Comparison of ENCODE assay signal across 8 cellular contexts in the genomic region with DNA sequence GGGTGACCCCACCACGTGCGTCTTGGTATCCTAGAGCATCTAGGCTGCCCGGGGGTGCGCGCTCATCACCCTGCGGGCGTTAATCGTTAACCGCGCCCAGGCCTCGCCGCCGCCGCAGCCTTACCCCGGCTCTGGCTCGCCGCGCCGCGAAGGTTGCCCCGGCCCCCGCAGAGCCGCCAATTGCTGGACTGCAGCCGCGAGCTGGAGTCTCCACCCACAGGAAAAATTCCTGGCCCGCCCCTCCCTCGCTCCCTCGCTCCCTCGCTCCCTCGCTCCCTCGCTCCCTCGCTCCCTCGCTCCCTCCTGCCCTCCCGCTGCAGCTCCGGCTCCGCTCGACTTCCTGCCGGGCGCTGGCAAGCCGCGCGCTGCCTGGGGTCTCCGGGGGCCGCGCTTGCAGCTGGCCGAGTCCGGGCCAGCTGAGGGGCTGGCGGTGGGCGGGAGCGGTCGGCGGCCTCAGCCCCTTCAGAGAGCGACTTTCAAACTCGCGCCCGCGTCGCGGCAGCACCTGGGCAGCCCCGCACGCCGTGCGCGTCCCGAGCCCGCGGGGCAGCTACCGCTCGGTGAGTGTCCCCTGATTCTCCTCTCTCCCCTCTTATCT. TPM values are rescaled to one million over a fixed set of nuclear protein-coding genes. Genes with fewer than 3 reads are reported as not detected.
DNase-seq lines count a peak whose midpoint lies in the region; ATAC-seq, FAIRE-seq and TF ChIP-seq lines count a peak whose summit lies in the region.

A gene (plus strand): TSS at position 280 of the 598 bp plus-strand sequence. CDS start 23,208 bp downstream, outside the sequence.

- intact Hi-C loops in lower leg skin (cut with DNase I; ENCODE audit: low total_unique reads): no loop called here

- H3K18ac ChIP-seq in H1 (ENCODE audit: extremely low read depth, low read length): peak within 1 kb of the TSS; percentile 95

- 0 out of 3 replicates have a peak, but pooled peaks of 1 of the 2 experiments have one; percentile 12 for TF ChIP-seq EP300 in H1 (IDR thresholded peaks at IDR 0.05; ENCODE audit: borderline replicate concordance in 1 of 2, low read depth in 2 of 2, low read length in 2 of 2)

- H4K8ac ChIP-seq in H1 (ENCODE audit: extremely low read depth, insufficient read depth, low read length): peak within 1 kb of the TSS; percentile 88

- peak within 1 kb of the TSS; percentile 50 for H3K56ac ChIP-seq in H1 (replicated peaks; ENCODE audit: insufficient read length, low read depth, low read length)

- peak within 1 kb of the TSS; percentile 46 to 64 (median 58) for H3K9ac ChIP-seq in H1 (replicated peaks in 1 of 4; ENCODE audit: extremely low read depth in 1 of 4, low read depth in 3 of 4, low read length in 3 of 4)

- no peak within 1 kb of the TSS for H3K27ac Mint-ChIP-seq in stimulated activated memory B cell treated with anti-CD40 and anti-IgM and Interleukin-4, amounts not matched to agents 10 μg/mL and 1 μg/mL and 100 μg/mL, for 72 hours

- H2BK120ac ChIP-seq in H1 (replicated peaks; ENCODE audit: low read depth, low read length): peak within 1 kb of the TSS; percentile 14

- no peak within 1 kb of the TSS for H2AFZ ChIP-seq in H1 (ENCODE audit: low read length)

- H3K14ac ChIP-seq in H1 (ENCODE audit: insufficient read length): no peak within 1 kb of the TSS

- no peaks in the 10 kb centered on the region for H3K36me3 ChIP-seq in H1 (ENCODE audit: control insufficient read depth in 2 of 4, insufficient read depth in 4 of 4, low read length in 3 of 4)

- peaks cover 30 to 56% (median 39%) of the 10 kb centered on the region in 4 experiments for H3K4me1 ChIP-seq in H1 (replicated peaks in 1 of 4; ENCODE audit: control insufficient read depth in 3 of 4, insufficient read depth in 4 of 4, low read length in 3 of 4)

- peak within 1 kb of the TSS; percentile 90 for H2BK5ac ChIP-seq in H1 (ENCODE audit: low read depth, low read length)

- peak within 1 kb of the TSS; percentile 69 for H3K4me3 Mint-ChIP-seq in stimulated activated memory B cell treated with anti-CD40 and anti-IgM and Interleukin-4, amounts not matched to agents 10 μg/mL and 1 μg/mL and 100 μg/mL, for 72 hours

- H3K4me3 ChIP-seq in WI38 (ENCODE audit: low read depth, low read length) (peak within 1 kb of the TSS; percentile 77), H1 (ENCODE audit: extremely low read depth in 1 of 4, insufficient read depth in 2 of 4, low read depth in 3 of 4, low read length in 4 of 4) (peak within 1 kb of the TSS; percentile 66 to 89 (median 79)), lower leg skin (ENCODE audit: low read depth, poor library complexity, severe bottlenecking) (peak within 1 kb of the TSS; percentile 73)

- peak within 1 kb of the TSS; percentile 94 to 96 for H3K4me2 ChIP-seq in H1 (ENCODE audit: insufficient read depth in 1 of 2, low read depth in 2 of 2, low read length in 2 of 2)

- H3K36me3 Mint-ChIP-seq in stimulated activated memory B cell treated with anti-CD40 and anti-IgM and Interleukin-4, amounts not matched to agents 10 μg/mL and 1 μg/mL and 100 μg/mL, for 72 hours: no peaks in the 10 kb centered on the region

- H3K4me1 Mint-ChIP-seq in stimulated activated memory B cell treated with anti-CD40 and anti-IgM and Interleukin-4, amounts not matched to agents 10 μg/mL and 1 μg/mL and 100 μg/mL, for 72 hours: peaks cover 37% of the 10 kb centered on the region

- POLR2A ChIA-PET in H1 (lab: Charles Lee; ENCODE audit: partially characterized antibody): interaction anchor here (0.6 to 7.8 kb wide), 9 partner anchors 12 to 458 kb away, joined by 3 to 102 read pairs (median 3); a partner anchor contains a TSS

- peak within 1 kb of the TSS; percentile 84; the same call in 1 of the 2 replicates for H2BK15ac ChIP-seq in H1 (ENCODE audit: low read length)

- peak within 1 kb of the TSS; percentile 48; the same call in 1 of the 2 replicates for H3K27ac ChIP-seq in H1 (ENCODE audit: low read depth, low read length)

- peaks cover 8% of the 10 kb centered on the region in 2 experiments for H4K20me1 ChIP-seq in H1 (replicated peaks in 1 of 2; ENCODE audit: control insufficient read depth in 1 of 2, insufficient read depth in 2 of 2, low read length in 2 of 2)

- TF ChIP-seq POLR2A in H1 (IDR thresholded peaks at IDR 0.05; ENCODE audit: control extremely low read depth in 1 of 2, low read depth in 2 of 2, low read length in 2 of 2) (no peak), lower leg skin (IDR thresholded peaks at IDR 0.05) (no peak)

- TF ChIP-seq CTCF in WI38 (IDR thresholded peaks at IDR 0.05; ENCODE audit: low read depth, low read length): no peak
- no peak for TF ChIP-seq CTCF in H1 (IDR thresholded peaks at IDR 0.05; ENCODE audit: control extremely low read depth in 1 of 3, insufficient read depth in 1 of 3, low read depth in 1 of 3, low read length in 3 of 3)
- TF ChIP-seq CTCF in lower leg skin (IDR thresholded peaks at IDR 0.05): no peak

- H3K23me2 ChIP-seq in H1 (ENCODE audit: low read depth, low read length): peaks cover 21% of the 10 kb centered on the region

- H3K9me3 Mint-ChIP-seq in stimulated activated memory B cell treated with anti-CD40 and anti-IgM and Interleukin-4, amounts not matched to agents 10 μg/mL and 1 μg/mL and 100 μg/mL, for 72 hours: no peaks in the 10 kb centered on the region

- H3K23ac ChIP-seq in H1 (ENCODE audit: insufficient read length): no peak within 1 kb of the TSS

- no peaks in the 10 kb centered on the region for H3K9me3 ChIP-seq in H1 (ENCODE audit: insufficient read depth in 2 of 2, low read depth in 1 of 2, low read length in 1 of 2)

- H4K91ac ChIP-seq in H1 (replicated peaks; ENCODE audit: insufficient read length, low read length): peak within 1 kb of the TSS; percentile 83

- 2% methylated on average over 56 of the region's 69 CpGs; no CpG with 5 or more reads in 1 of the 2 experiments for WGBS in H1 (ENCODE audit: extremely low coverage in 1 of 2, insufficient coverage in 1 of 2, insufficient read length in 1 of 2, insufficient replicate concordance in 2 of 2, low coverage in 1 of 2, low lambda C conversion rate in 2 of 2, missing lambda C conversion rate in 1 of 2), 2 experiments
- 0 to 3% methylated on average over 8 to 25 of the region's 69 CpGs for WGBS in lower leg skin, 2 donors

- CTCF ChIA-PET in H1 (lab: Charles Lee; ENCODE audit: partially characterized antibody): interaction anchor here (1.1 to 9.3 kb wide), 6 partner anchors 7 to 97 kb away, joined by 3 to 74 read pairs (median 6); no protein-coding TSS in a partner anchor

- no peak for FAIRE-seq in H1 (lab: Jason Lieb, UNC)
- no peak for FAIRE-seq in GM19239 (lab: Jason Lieb, UNC)

- peak within 1 kb of the TSS; percentile 79 for H4K5ac ChIP-seq in H1 (ENCODE audit: insufficient read length, low read depth, low read length)

- peak; percentile 51 for DNase-seq in DMS79 (lab: John Stamatoyannopoulos, UW)
- DNase-seq in NCI-H1092 treated with DMSO at 0.1 percent for 48 hours (lab: John Stamatoyannopoulos, UW): peak; percentile 85
- DNase-seq in H1 (ENCODE audit: low read depth in 1 of 2, low spot score in 2 of 2): peak in 1 of 2 experiments; percentile 88
- peak in 1 of 2 donors; percentile 94 for DNase-seq in lower leg skin (ENCODE audit: low spot score in 2 of 2)
- no peak for DNase-seq in GM19239 (ENCODE audit: insufficient read length, low spot score)

- peak within 1 kb of the TSS; percentile 98 for H2BK12ac ChIP-seq in H1 (ENCODE audit: low read depth, low read length)

- H2AK5ac ChIP-seq in H1 (ENCODE audit: low read depth, low read length): peak within 1 kb of the TSS; percentile 11

- H3K27me3 ChIP-seq in H1 (replicated peaks in 1 of 4; ENCODE audit: control insufficient read depth in 3 of 4, extremely low read depth in 1 of 4, insufficient read depth in 3 of 4, low read length in 3 of 4): no peaks in the 10 kb centered on the region

- peaks cover 66% of the 10 kb centered on the region for H3K27me3 Mint-ChIP-seq in stimulated activated memory B cell treated with anti-CD40 and anti-IgM and Interleukin-4, amounts not matched to agents 10 μg/mL and 1 μg/mL and 100 μg/mL, for 72 hours

- H3K79me1 ChIP-seq in H1 (ENCODE audit: low read depth, low read length): peaks cover 10% of the 10 kb centered on the region; the same call in 1 of the 2 replicates

- no peak for ATAC-seq in stimulated activated memory B cell treated with anti-CD40 and anti-IgM and Interleukin-4, amounts not matched to agents 10 μg/mL and 1 μg/mL and 100 μg/mL, for 72 hours
- no peak for ATAC-seq in HG02763 (IDR thresholded peaks at IDR 0.05; ENCODE audit: unreplicated experiment)

- TF ChIP-seq RAD21 in H1 (IDR thresholded peaks at IDR 0.05 in 1 of 2, conservative IDR thresholded peaks at IDR 0.05 in 1 of 2; ENCODE audit: low read depth in 2 of 2, low read length in 2 of 2): no peak; a peak in 1 of 4 replicates

- H3K79me2 ChIP-seq in H1 (ENCODE audit: control insufficient read depth in 1 of 2, insufficient read depth in 2 of 2, low read length in 2 of 2): peaks cover 4 to 44% of the 10 kb centered on the region in 2 experiments; a peak in 3 of 4 replicates

- peak within 1 kb of the TSS; percentile 11 for H3K4ac ChIP-seq in H1 (replicated peaks; ENCODE audit: insufficient read length, low read depth, low read length)

- H2BK20ac ChIP-seq in H1 (ENCODE audit: low read length): no peak within 1 kb of the TSS

TF ChIP-seq in H1, 55 proteins besides CTCF, POLR2A, EP300 and RAD21 (continues in another document):
- TF ChIP-seq SP1 (IDR thresholded peaks at IDR 0.05; ENCODE audit: low read depth, low read length) (no peak), TAF1 (IDR thresholded peaks at IDR 0.05; ENCODE audit: low read depth, low read length) (peak; percentile 24; the same call in 1 of the 2 replicates), TEAD4 (IDR thresholded peaks at IDR 0.05; ENCODE audit: low read depth, low read length) (peak; percentile 85), HDAC2 (IDR thresholded peaks at IDR 0.05; ENCODE audit: borderline replicate concordance in 1 of 2, low read depth in 2 of 2, low read length in 2 of 2) (peak in 1 of 2 experiments; percentile 82; a peak in 1 of 4 replicates)

RNA-seq across cellular contexts. Expression of the gene that starts here (rescaled TPM):
- 89.1 and 90.6 TPM in 2 replicates for total RNA-seq in H1 (2021; fragmentation: NEBNext Ultra II Directional; extraction: Animal tissue kit (Norgen Biotek cat#: 25700))
- polyA plus RNA-seq in H1 (2011; rRNA removed): 43.4 and 52.2 TPM in 2 replicates
- polyA plus RNA-seq in H1 (2011; cell fraction: cytosol; rRNA removed): 47.9 TPM
- polyA plus RNA-seq in H1 (2011; cell fraction: nucleus; rRNA removed): 122 TPM
- polyA plus RNA-seq in H1 (2012, experiment 1 of 2): 38.4 to 58.9 TPM (median 52.0 TPM) in 4 replicates
- polyA plus RNA-seq in H1 (2012, experiment 2 of 2): 33.1 TPM
- 25.1 TPM for polyA plus RNA-seq in H1 (2013, experiment 1 of 2)
- 24.3 TPM for polyA plus RNA-seq in H1 (2013, experiment 2 of 2)
- polyA minus RNA-seq in H1 (2011; rRNA and poly(A)+ RNA removed): 67.8 and 88.3 TPM in 2 replicates
- 45.6 TPM for polyA minus RNA-seq in H1 (2011; cell fraction: cytosol; rRNA and poly(A)+ RNA removed)
- polyA minus RNA-seq in H1 (2011; cell fraction: nucleus; rRNA and poly(A)+ RNA removed): 80.2 TPM
- 100 to 1,000 TPM in 3 of 4 donors, 10 to 100 TPM in 1; 92.9 to 178 (median 125) TPM for total RNA-seq in lower leg skin
